39 cellular contexts compared by ENCODE assay signal in the genomic region with DNA sequence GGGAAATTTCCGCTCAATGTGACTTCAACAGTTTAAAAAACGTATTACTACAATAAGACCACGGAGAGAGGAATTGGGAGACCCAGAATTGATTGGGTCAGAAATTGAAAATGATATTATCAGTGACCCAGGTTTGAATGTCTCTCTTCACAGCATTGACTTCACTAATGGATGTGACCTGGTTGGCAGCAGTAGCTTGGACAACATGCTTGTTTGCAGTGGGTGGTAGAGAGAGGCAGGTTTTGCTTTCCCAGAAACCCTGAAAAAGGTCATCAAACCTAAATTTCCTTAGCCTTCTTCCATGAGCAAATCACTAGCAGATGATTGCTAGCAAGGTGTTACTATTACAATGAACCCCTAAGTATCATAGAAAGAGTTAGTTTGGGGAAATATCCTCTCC.
"Had no signal": no experiment of that assay in that cellular context is flagged by ENCODE, and none has a peak within 500 bp of the region (broad histone marks: within the 10 kb centered on the region; RNA-seq: fewer than 3 reads in every experiment).

No MANE protein-coding gene starts in this region.

- H3K36me3 ChIP-seq: adrenal gland, ascending aorta, brain microvascular endothelial cell, breast epithelium, cardiac muscle cell had no signal

- H3K4me3 ChIP-seq: adrenal gland, ascending aorta, body of pancreas, breast epithelium, cardiac muscle cell had no signal

- H3K9me3 Mint-ChIP-seq: activated naive CD4-positive, alpha-beta T cell treated with anti-CD3 and anti-CD28 coated beads for 36 hours; activated naive CD4-positive, alpha-beta T cell treated with anti-CD3 and anti-CD28 coated beads, Interleukin-2, amount 10 ng/mL, durations not matched to agents 7 days and 5 days; activated naive CD4-positive, alpha-beta T cell treated with anti-CD3 and anti-CD28 coated beads, Interleukin-2, amount 50 U/mL, for 72 hours; activated T-cell treated with anti-CD3 and anti-CD28 coated beads, Interleukin-2, amount 50 U/mL, for 24 hours; activated T-cell treated with anti-CD3 and anti-CD28 coated beads, Interleukin-2, amount 50 U/mL, for 72 hours; activated T-helper 1 cell treated with anti-CD3 and anti-CD28 coated beads, Interleukin-12 subunit alpha, Interleukin-12 subunit beta, Interleukin-2, Interleukin-4 antibody, amounts not matched to agents 30 ng/mL and 10 ng/mL and 1 ng/mL, durations not matched to agents 14 hours and 24 hours and 36 hours; activated T-helper 17 cell treated with anti-CD3 and anti-CD28 coated beads, Interleukin-2, amount 50 U/mL, for 72 hours; activated T-helper 2 cell treated with anti-CD3 and anti-CD28 coated beads, Interferon-gamma antibody, Interleukin-2, Interleukin-4, amounts not matched to agents 10 μg/mL and 5 μg/mL and 100 μg/mL, durations not matched to agents 14 hours and 24 hours and 36 hours; brain; central memory CD8-positive, alpha-beta T cell had no signal

- H3K27ac Mint-ChIP-seq: activated naive CD4-positive, alpha-beta T cell treated with anti-CD3 and anti-CD28 coated beads for 36 hours; activated naive CD4-positive, alpha-beta T cell treated with anti-CD3 and anti-CD28 coated beads, Interleukin-2, amount 10 ng/mL, durations not matched to agents 7 days and 5 days; activated naive CD4-positive, alpha-beta T cell treated with anti-CD3 and anti-CD28 coated beads, Interleukin-2, amount 50 U/mL, for 24 hours; activated naive CD4-positive, alpha-beta T cell treated with anti-CD3 and anti-CD28 coated beads, Interleukin-2, amount 50 U/mL, for 72 hours; activated naive CD8-positive, alpha-beta T cell; activated naive CD8-positive, alpha-beta T cell treated with anti-CD3 and anti-CD28 coated beads, Interleukin-2, amount 10 ng/mL, durations not matched to agents 7 days and 5 days; activated T-cell treated with anti-CD3 and anti-CD28 coated beads, Interleukin-2, amount 50 U/mL, for 24 hours; activated T-cell treated with anti-CD3 and anti-CD28 coated beads, Interleukin-2, amount 50 U/mL, for 72 hours; activated T-helper 1 cell treated with anti-CD3 and anti-CD28 coated beads, Interleukin-12 subunit alpha, Interleukin-12 subunit beta, Interleukin-2, Interleukin-4 antibody, amounts not matched to agents 30 ng/mL and 10 ng/mL and 1 ng/mL, durations not matched to agents 14 hours and 24 hours and 36 hours; activated T-helper 17 cell treated with anti-CD3 and anti-CD28 coated beads, Interleukin-2, amount 50 U/mL, for 72 hours; activated T-helper 2 cell treated with anti-CD3 and anti-CD28 coated beads, Interferon-gamma antibody, Interleukin-2, Interleukin-4, amounts not matched to agents 10 μg/mL and 5 μg/mL and 100 μg/mL, durations not matched to agents 14 hours and 24 hours and 36 hours; brain had no signal

- H3K4me1 Mint-ChIP-seq: activated naive CD4-positive, alpha-beta T cell treated with anti-CD3 and anti-CD28 coated beads, Interleukin-2, amount 10 ng/mL, durations not matched to agents 7 days and 5 days; activated T-helper 17 cell treated with anti-CD3 and anti-CD28 coated beads, Interleukin-2, amount 50 U/mL, for 72 hours; brain had no signal

- H3K27me3 ChIP-seq: adrenal gland, ascending aorta, body of pancreas, brain microvascular endothelial cell, breast epithelium, cardiac muscle cell had no signal

- H3K4me3 Mint-ChIP-seq: activated naive CD4-positive, alpha-beta T cell treated with anti-CD3 and anti-CD28 coated beads for 36 hours; activated naive CD4-positive, alpha-beta T cell treated with anti-CD3 and anti-CD28 coated beads, Interleukin-2, amount 10 ng/mL, durations not matched to agents 7 days and 5 days; activated naive CD4-positive, alpha-beta T cell treated with anti-CD3 and anti-CD28 coated beads, Interleukin-2, amount 50 U/mL, for 24 hours; activated naive CD8-positive, alpha-beta T cell; activated naive CD8-positive, alpha-beta T cell treated with anti-CD3 and anti-CD28 coated beads, Interleukin-2, amount 10 ng/mL, durations not matched to agents 7 days and 5 days; activated T-cell treated with anti-CD3 and anti-CD28 coated beads, Interleukin-2, amount 50 U/mL, for 24 hours; activated T-cell treated with anti-CD3 and anti-CD28 coated beads, Interleukin-2, amount 50 U/mL, for 4 hours; activated T-cell treated with anti-CD3 and anti-CD28 coated beads, Interleukin-2, amount 50 U/mL, for 72 hours; activated T-helper 1 cell treated with anti-CD3 and anti-CD28 coated beads, Interleukin-12 subunit alpha, Interleukin-12 subunit beta, Interleukin-2, Interleukin-4 antibody, amounts not matched to agents 30 ng/mL and 10 ng/mL and 1 ng/mL, durations not matched to agents 14 hours and 24 hours and 36 hours; activated T-helper 17 cell treated with anti-CD3 and anti-CD28 coated beads, Interleukin-2, amount 50 U/mL, for 72 hours; brain; central memory CD8-positive, alpha-beta T cell had no signal

- H3K9me3 ChIP-seq: adrenal gland, ascending aorta, body of pancreas, breast epithelium had no signal

- ATAC-seq: activated naive CD4-positive, alpha-beta T cell treated with anti-CD3 and anti-CD28 coated beads, Interleukin-2, amount 50 U/mL, for 72 hours; activated T-cell treated with anti-CD3 and anti-CD28 coated beads, Interleukin-2, amount 50 U/mL, for 4 hours; activated T-cell treated with anti-CD3 and anti-CD28 coated beads, Interleukin-2, amount 50 U/mL, for 72 hours; activated T-helper 17 cell treated with anti-CD3 and anti-CD28 coated beads, Interleukin-2, amount 50 U/mL, for 72 hours; body of pancreas had no signal

- H3K4me1 ChIP-seq: adrenal gland, ascending aorta, body of pancreas, breast epithelium had no signal

- H3K36me3 Mint-ChIP-seq: activated naive CD4-positive, alpha-beta T cell treated with anti-CD3 and anti-CD28 coated beads, Interleukin-2, amount 50 U/mL, for 72 hours; activated naive CD8-positive, alpha-beta T cell treated with anti-CD3 and anti-CD28 coated beads, Interleukin-2, amount 10 ng/mL, durations not matched to agents 7 days and 5 days; brain had no signal

- H3K27ac ChIP-seq: adrenal gland, ascending aorta, body of pancreas, brain microvascular endothelial cell, breast epithelium, cardiac muscle cell had no signal

- DNase-seq: activated effector memory CD4-positive, alpha-beta T cell treated with anti-CD3 and anti-CD28 coated beads, Interleukin-2, amount 50 U/mL, for 16 hours; activated effector memory CD4-positive, alpha-beta T cell treated with Interleukin-2 at 50 U/mL for 16 hours; activated gamma-delta T cell; activated gamma-delta T cell treated with Interleukin-2 at 50 U/mL for 16 hours; activated naive CD4-positive, alpha-beta T cell; activated naive CD4-positive, alpha-beta T cell treated with anti-CD3 and anti-CD28 coated beads for 36 hours; activated naive CD4-positive, alpha-beta T cell treated with anti-CD3 and anti-CD28 coated beads, Interleukin-2, amount 10 ng/mL, durations not matched to agents 7 days and 5 days; activated naive CD4-positive, alpha-beta T cell treated with anti-CD3 and anti-CD28 coated beads, Interleukin-2, amount 50 U/mL, for 16 hours; activated naive CD4-positive, alpha-beta T cell treated with Interleukin-2 at 50 U/mL for 16 hours; activated naive CD8-positive, alpha-beta T cell treated with anti-CD3 and anti-CD28 coated beads, Interleukin-2, amount 10 ng/mL, durations not matched to agents 7 days and 5 days; activated T-cell treated with anti-CD3 and anti-CD28 coated beads for 4 hours; activated T-cell treated with anti-CD3 and anti-CD28 coated beads, Interleukin-2, amount 50 U/mL, for 1 hour; activated T-cell treated with anti-CD3 and anti-CD28 coated beads, Interleukin-2, amount 50 U/mL, for 24 hours; activated T-cell treated with anti-CD3 and anti-CD28 coated beads, Interleukin-2, amount 50 U/mL, for 4 hours; activated T-cell treated with anti-CD3 and anti-CD28 coated beads, Interleukin-2, amount 50 U/mL, for 48 hours; activated T-cell treated with anti-CD3 and anti-CD28 coated beads, Interleukin-2, amount 50 U/mL, for 72 hours; adrenal gland; amniotic stem cell; amygdala; anterior cingulate cortex; aorta; body of pancreas; brain microvascular endothelial cell; caudate nucleus; central memory CD4-positive, alpha-beta T cell; cerebellar nuclear complex had no signal

- H3K27me3 Mint-ChIP-seq: activated naive CD4-positive, alpha-beta T cell treated with anti-CD3 and anti-CD28 coated beads, Interleukin-2, amount 10 ng/mL, durations not matched to agents 7 days and 5 days; activated naive CD4-positive, alpha-beta T cell treated with anti-CD3 and anti-CD28 coated beads, Interleukin-2, amount 50 U/mL, for 24 hours; activated naive CD8-positive, alpha-beta T cell; activated naive CD8-positive, alpha-beta T cell treated with anti-CD3 and anti-CD28 coated beads, Interleukin-2, amount 10 ng/mL, durations not matched to agents 7 days and 5 days; activated T-cell treated with anti-CD3 and anti-CD28 coated beads, Interleukin-2, amount 50 U/mL, for 24 hours; activated T-helper 17 cell treated with anti-CD3 and anti-CD28 coated beads, Interleukin-2, amount 50 U/mL, for 72 hours; brain; central memory CD8-positive, alpha-beta T cell had no signal

- FAIRE-seq: astrocyte, bronchial epithelial cell had no signal
